9 cellular contexts compared by ENCODE assay signal in genomic region chr2:161134547-161135518, GRCh38. TPM values are rescaled to one million over a fixed set of nuclear protein-coding genes. Genes with fewer than 3 reads are reported as not detected.
DNase-seq lines count a peak whose midpoint lies in the region; ATAC-seq, FAIRE-seq and TF ChIP-seq lines count a peak whose summit lies in the region.
"Had no signal": no experiment of that assay in that cellular context is flagged by ENCODE, and none has a peak within 500 bp of the region (broad histone marks: within the 10 kb centered on the region; RNA-seq: fewer than 3 reads in every experiment).

No MANE protein-coding gene starts in this region.

- H3K4me3 ChIP-seq in A673 (ENCODE audit: low read depth, low read length, poor library complexity, severe bottlenecking) (no peak overlapping the region), astrocyte (ENCODE audit: insufficient read depth, low read depth, low read length) (no peak overlapping the region)
- H3K4me3 ChIP-seq: SJSA1 had no signal

- no TSS peak for BruUV-seq in A673 (replicated peaks; lab: Mats Ljungman, UMichigan)

- H3K36me3 ChIP-seq in A673 (ENCODE audit: insufficient read depth, low read length, poor library complexity, severe bottlenecking) = no peaks in the 10 kb centered on the region
- no peaks in the 10 kb centered on the region for H3K36me3 ChIP-seq in astrocyte (ENCODE audit: insufficient read depth, low read length)
- H3K36me3 ChIP-seq: SJSA1 had no signal

- intact Hi-C loops in A673 (cut with micrococcal nuclease; ENCODE audit: unreplicated experiment) (no loop called here), posterior vena cava (cut with DNase I) (no loop called here)

- H3K27me3 Mint-ChIP-seq in astrocyte (ENCODE audit: low read depth, unreplicated experiment) (no peaks in the 10 kb centered on the region), memory B cell (no peaks in the 10 kb centered on the region)
- no peaks in the 10 kb centered on the region for H3K27me3 Mint-ChIP-seq in stimulated activated naive CD8-positive, alpha-beta T cell treated with anti-CD3 and anti-CD28 coated beads, Interleukin-15, amount 100 ng/mL, for 72 hours

- CTCF ChIA-PET in A673 (lab: Charles Lee) = no interaction called here

- H3K9me3 ChIP-seq in A673 (ENCODE audit: low read depth, low read length, poor library complexity, severe bottlenecking) (no peaks in the 10 kb centered on the region), astrocyte (ENCODE audit: insufficient read depth, low read depth, low read length) (no peaks in the 10 kb centered on the region)
- H3K9me3 ChIP-seq: SJSA1 had no signal

- TF ChIP-seq CTCF in A673 (conservative IDR thresholded peaks at IDR 0.05; ENCODE audit: low read depth, low read length) = no peak
- TF ChIP-seq CTCF in astrocyte (IDR thresholded peaks at IDR 0.05; ENCODE audit: insufficient read depth, low read depth, low read length) = no peak

- POLR2A ChIA-PET in A673 (lab: Charles Lee; ENCODE audit: low non-redundant PET) = no interaction called here

- peak overlapping the region; percentile 73 for H3K4me2 ChIP-seq in astrocyte (ENCODE audit: low read length)

- DNase-seq in A673 (ENCODE audit: low spot score) (peak; percentile 14), HT1080 (ENCODE audit: low read depth) (peak; percentile 58), astrocyte (ENCODE audit: low read depth) (peak; percentile 39), memory B cell (ENCODE audit: low spot score in 2 of 2) (no peak), posterior vena cava (ENCODE audit: low spot score) (no peak), HuH-7.5 (ENCODE audit: low spot score) (no peak)
- DNase-seq in stimulated activated naive CD8-positive, alpha-beta T cell treated with anti-CD3 and anti-CD28 coated beads, Interleukin-15, amount 100 ng/mL, for 72 hours = no peak

- H3K4me1 Mint-ChIP-seq in astrocyte (ENCODE audit: low read depth, unreplicated experiment) (peaks cover 29% of the 10 kb centered on the region), memory B cell (peaks cover 18% of the 10 kb centered on the region)
- H3K4me1 Mint-ChIP-seq in stimulated activated naive CD8-positive, alpha-beta T cell treated with anti-CD3 and anti-CD28 coated beads, Interleukin-15, amount 100 ng/mL, for 72 hours = peaks cover 31% of the 10 kb centered on the region

- H3K9me3 Mint-ChIP-seq in astrocyte (ENCODE audit: unreplicated experiment) (no peaks in the 10 kb centered on the region), memory B cell (peaks cover 4% of the 10 kb centered on the region)
- H3K9me3 Mint-ChIP-seq in stimulated activated naive CD8-positive, alpha-beta T cell treated with anti-CD3 and anti-CD28 coated beads, Interleukin-15, amount 100 ng/mL, for 72 hours = peaks cover 7 to 12% of the 10 kb centered on the region in 2 donors

- H3K4me3 Mint-ChIP-seq in astrocyte (ENCODE audit: unreplicated experiment) (peak overlapping the region; percentile 41), memory B cell (peak overlapping the region; percentile 7)
- H3K4me3 Mint-ChIP-seq in stimulated activated naive CD8-positive, alpha-beta T cell treated with anti-CD3 and anti-CD28 coated beads, Interleukin-15, amount 100 ng/mL, for 72 hours = peak overlapping the region in 1 of 2 donors; percentile 63

- H3K79me2 ChIP-seq in astrocyte (ENCODE audit: insufficient read depth, low read length) = no peaks in the 10 kb centered on the region

- no peak for ATAC-seq in memory B cell (ENCODE audit: low read depth)
- ATAC-seq in HG03442 (IDR thresholded peaks at IDR 0.05; ENCODE audit: unreplicated experiment) = no peak
- ATAC-seq in stimulated activated naive CD8-positive, alpha-beta T cell treated with anti-CD3 and anti-CD28 coated beads, Interleukin-15, amount 100 ng/mL, for 72 hours = no peak

- no peak overlapping the region for H2AFZ ChIP-seq in astrocyte (ENCODE audit: low read depth, low read length)

- H4K20me1 ChIP-seq in astrocyte (ENCODE audit: insufficient read depth, low read length) = no peaks in the 10 kb centered on the region

- no peaks in the 10 kb centered on the region for H3K36me3 Mint-ChIP-seq in astrocyte (ENCODE audit: low read depth, unreplicated experiment)
- peaks cover 5% of the 10 kb centered on the region for H3K36me3 Mint-ChIP-seq in memory B cell

- H3K4me1 ChIP-seq in A673 (ENCODE audit: insufficient read depth, low read length, poor library complexity, severe bottlenecking) = peaks cover 9% of the 10 kb centered on the region
- H3K4me1 ChIP-seq in astrocyte (ENCODE audit: insufficient read depth, low read length) = peaks cover 30% of the 10 kb centered on the region

- H3K9ac ChIP-seq in astrocyte (ENCODE audit: low read length) = no peak overlapping the region

- H3K27ac ChIP-seq in A673 (ENCODE audit: low read depth, low read length, poor library complexity, severe bottlenecking) (no peak overlapping the region), astrocyte (ENCODE audit: low read depth, low read length) (no peak overlapping the region)

- FAIRE-seq in astrocyte (lab: Jason Lieb, UNC) = no peak

- no peaks in the 10 kb centered on the region for H3K27me3 ChIP-seq in A673 (replicated peaks; ENCODE audit: insufficient read depth, low read depth, low read length, poor library complexity)
- H3K27me3 ChIP-seq in astrocyte (ENCODE audit: insufficient read depth, low read length) = no peaks in the 10 kb centered on the region
- H3K27me3 ChIP-seq: SJSA1 had no signal

- H3K27ac Mint-ChIP-seq in astrocyte (ENCODE audit: unreplicated experiment) (no peak overlapping the region), memory B cell (peak overlapping the region; percentile 100)
- peak overlapping the region in 1 of 2 donors; percentile 69 for H3K27ac Mint-ChIP-seq in stimulated activated naive CD8-positive, alpha-beta T cell treated with anti-CD3 and anti-CD28 coated beads, Interleukin-15, amount 100 ng/mL, for 72 hours

RNA-seq across cellular contexts. Expression of gene TANK, which starts 25.4 kb away (rescaled TPM):
- total RNA-seq in A673 (2021) (35.9 and 38.9 TPM in 2 replicates), astrocyte (55.7 and 61.2 TPM in 2 replicates), posterior vena cava (10 to 100 TPM; 37.7 to 55.3 TPM)
- total RNA-seq in HT1080 (2014; rRNA removed; shearing (Covaris generic)) = 32.8 and 37.1 TPM in 2 replicates
- polyA plus RNA-seq in HT1080 (2015; cell fraction: cytosol; rRNA removed) = 40.8 and 46.3 TPM in 2 replicates
- 45.9 and 66.4 TPM in 2 replicates for polyA plus RNA-seq in HT1080 (2015; cell fraction: nucleus; rRNA removed)

Comparison
In these comparisons a context has a peak if more than half of its experiments do, and no peak if none do; other contexts are left out.
1. DNase-seq: peak in A673 (single experiment), HT1080 (single experiment) and astrocyte (single experiment); none in memory B cell (0 of 2), posterior vena cava (single experiment), stimulated activated naive CD8-positive, alpha-beta T cell treated with anti-CD3 and anti-CD28 coated beads, Interleukin-15, amount 100 ng/mL, for 72 hours (0 of 2) and HuH-7.5 (single experiment).